ENCODE assay signal across 23 cellular contexts in genomic region chr11:116478205-116478604, GRCh38.
DNase-seq lines count a peak whose midpoint lies in the region; ATAC-seq and TF ChIP-seq lines count a peak whose summit lies in the region.
"Had no signal": no experiment of that assay in that cellular context is flagged by ENCODE, and none has a peak within 500 bp of the region (broad histone marks: within the 10 kb centered on the region; RNA-seq: fewer than 3 reads in every experiment).

No MANE protein-coding gene starts in this region.

- peak overlapping the region in 1 of 2 donors; percentile 44 for H3K27ac ChIP-seq in testis
- H3K27ac ChIP-seq: 22Rv1, A549, BLaER1, GM23248 had no signal

- H3K4me3 ChIP-seq in BE2C (ENCODE audit: low read depth, low read length) (no peak overlapping the region), testis (no peak overlapping the region)
- H3K4me3 ChIP-seq: A549, BLaER1, GM12878, GM23248, HAP-1 had no signal

- H3K4me1 ChIP-seq in BE2C (peaks cover 18% of the 10 kb centered on the region; the same call in 1 of the 2 replicates), testis (peaks cover 18% of the 10 kb centered on the region)
- H3K4me1 ChIP-seq: A549, BLaER1, HAP-1 had no signal

- no peak for TF ChIP-seq POLR2A in testis (IDR thresholded peaks at IDR 0.05)

- ATAC-seq in SK-N-SH treated with all-trans-retinoic acid at 6 μM for 48 hours = no peak
- ATAC-seq in HG03025 (IDR thresholded peaks at IDR 0.05; ENCODE audit: low FRiP score, unreplicated experiment) = no peak
- ATAC-seq in T-cell (replicated peaks in 1 of 4) = no peak
- ATAC-seq in natural killer cell = no peak
- ATAC-seq: A549, GM12878, HepG2 had no signal

- H3K27me3 Mint-ChIP-seq in T-cell (peaks cover 5 to 10% of the 10 kb centered on the region in 2 donors), natural killer cell (ENCODE audit: low read depth in 2 of 2) (peaks cover 0 to 9% of the 10 kb centered on the region in 2 donors)

- H3K27ac Mint-ChIP-seq in T-cell = no peak overlapping the region
- H3K27ac Mint-ChIP-seq in natural killer cell = no peak overlapping the region
- H3K27ac Mint-ChIP-seq: CD14-positive monocyte; CD4-positive, alpha-beta memory T cell; IgD-negative memory B cell had no signal

- H3K27me3 ChIP-seq in BE2C (no peaks in the 10 kb centered on the region), testis (no peaks in the 10 kb centered on the region)
- H3K27me3 ChIP-seq: BLaER1 had no signal

- H3K36me3 Mint-ChIP-seq in T-cell = no peaks in the 10 kb centered on the region
- H3K36me3 Mint-ChIP-seq in natural killer cell = no peaks in the 10 kb centered on the region
- H3K36me3 Mint-ChIP-seq: CD14-positive monocyte; CD4-positive, alpha-beta memory T cell; IgD-negative memory B cell had no signal

- POLR2A ChIA-PET in T-cell (lab: Charles Lee) = no interaction called here

- WGBS in testis, 2 donors = 52 to 56% methylated on average over 8 of the region's 8 CpGs

- no peaks in the 10 kb centered on the region for H3K36me3 ChIP-seq in BE2C
- no peaks in the 10 kb centered on the region for H3K36me3 ChIP-seq in testis (ENCODE audit: low read depth, missing control alignments)
- H3K36me3 ChIP-seq: BLaER1, HAP-1 had no signal

- no peak for TF ChIP-seq CTCF in BE2C (IDR thresholded peaks at IDR 0.05; ENCODE audit: low read depth, low read length)
- TF ChIP-seq CTCF in testis (IDR thresholded peaks at IDR 0.05) = no peak
- TF ChIP-seq CTCF in natural killer cell (IDR thresholded peaks at IDR 0.05) = no peak

- no peaks in the 10 kb centered on the region for H3K9me3 ChIP-seq in BE2C
- no peaks in the 10 kb centered on the region for H3K9me3 ChIP-seq in testis
- H3K9me3 ChIP-seq: A549, BLaER1, HAP-1 had no signal

- DNase-seq in BE2C (peak; percentile 40), NCI-H82 (lab: John Stamatoyannopoulos, UW) (peak; percentile 89), testis (peak; percentile 42), T-cell (no peak), natural killer cell (no peak)
- DNase-seq: AML-193; CD4-positive, alpha-beta memory T cell; DMS 273 treated with DMSO at 0.1 percent for 48 hours; DMS53; DND-41; EL; GM23248; KBM-7 had no signal

- intact Hi-C loops in testis (cut with DNase I; ENCODE audit: low total_unique reads) (no loop called here), natural killer cell (cut with micrococcal nuclease) (no loop called here)

- H3K4me3 Mint-ChIP-seq in T-cell (no peak overlapping the region), natural killer cell (no peak overlapping the region)
- H3K4me3 Mint-ChIP-seq: CD14-positive monocyte; CD4-positive, alpha-beta memory T cell; IgD-negative memory B cell had no signal

- CTCF ChIA-PET in T-cell (lab: Charles Lee) = no interaction called here

- no peaks in the 10 kb centered on the region for H3K4me1 Mint-ChIP-seq in T-cell
- no peaks in the 10 kb centered on the region for H3K4me1 Mint-ChIP-seq in natural killer cell
- H3K4me1 Mint-ChIP-seq: CD14-positive monocyte; CD4-positive, alpha-beta memory T cell; IgD-negative memory B cell had no signal

- H3K9me3 Mint-ChIP-seq in T-cell = no peaks in the 10 kb centered on the region
- H3K9me3 Mint-ChIP-seq in natural killer cell = no peaks in the 10 kb centered on the region
- H3K9me3 Mint-ChIP-seq: CD14-positive monocyte had no signal

TF ChIP-seq in SK-N-SH treated with all-trans-retinoic acid at 6 μM for 48 hours, 23 proteins besides CTCF, POLR2A, EP300 and RAD21:
- TF ChIP-seq GLIS3 (CRISPR knock-in tag; IDR thresholded peaks at IDR 0.05) (no peak), ZFP3 (CRISPR knock-in tag; IDR thresholded peaks at IDR 0.05) (peak; percentile 47; the same call in 1 of the 2 replicates)
- TF ChIP-seq, protein P1, sequence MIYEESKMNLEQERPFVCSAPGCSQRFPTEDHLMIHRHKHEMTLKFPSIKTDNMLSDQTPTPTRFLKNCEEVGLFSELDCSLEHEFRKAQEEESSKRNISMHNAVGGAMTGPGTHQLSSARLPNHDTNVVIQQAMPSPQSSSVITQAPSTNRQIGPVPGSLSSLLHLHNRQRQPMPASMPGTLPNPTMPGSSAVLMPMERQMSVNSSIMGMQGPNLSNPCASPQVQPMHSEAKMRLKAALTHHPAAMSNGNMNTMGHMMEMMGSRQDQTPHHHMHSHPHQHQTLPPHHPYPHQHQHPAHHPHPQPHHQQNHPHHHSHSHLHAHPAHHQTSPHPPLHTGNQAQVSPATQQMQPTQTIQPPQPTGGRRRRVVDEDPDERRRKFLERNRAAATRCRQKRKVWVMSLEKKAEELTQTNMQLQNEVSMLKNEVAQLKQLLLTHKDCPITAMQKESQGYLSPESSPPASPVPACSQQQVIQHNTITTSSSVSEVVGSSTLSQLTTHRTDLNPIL (CRISPR knock-in tag; IDR thresholded peaks at IDR 0.05; ENCODE audit: low read depth) = no peak
TF ChIP-seq in SK-N-SH treated with all-trans-retinoic acid at 6 μM for 48 hours: peak in this region for 1.

Comparison
In these comparisons a context has a peak if more than half of its experiments do, and no peak if none do; other contexts are left out.
1. DNase-seq: peak in BE2C (single experiment), NCI-H82 (single experiment) and testis (single experiment); none in T-cell (0 of 34) and natural killer cell (single experiment).